Comparison of ENCODE assay signal across 8 cellular contexts in the genomic region with DNA sequence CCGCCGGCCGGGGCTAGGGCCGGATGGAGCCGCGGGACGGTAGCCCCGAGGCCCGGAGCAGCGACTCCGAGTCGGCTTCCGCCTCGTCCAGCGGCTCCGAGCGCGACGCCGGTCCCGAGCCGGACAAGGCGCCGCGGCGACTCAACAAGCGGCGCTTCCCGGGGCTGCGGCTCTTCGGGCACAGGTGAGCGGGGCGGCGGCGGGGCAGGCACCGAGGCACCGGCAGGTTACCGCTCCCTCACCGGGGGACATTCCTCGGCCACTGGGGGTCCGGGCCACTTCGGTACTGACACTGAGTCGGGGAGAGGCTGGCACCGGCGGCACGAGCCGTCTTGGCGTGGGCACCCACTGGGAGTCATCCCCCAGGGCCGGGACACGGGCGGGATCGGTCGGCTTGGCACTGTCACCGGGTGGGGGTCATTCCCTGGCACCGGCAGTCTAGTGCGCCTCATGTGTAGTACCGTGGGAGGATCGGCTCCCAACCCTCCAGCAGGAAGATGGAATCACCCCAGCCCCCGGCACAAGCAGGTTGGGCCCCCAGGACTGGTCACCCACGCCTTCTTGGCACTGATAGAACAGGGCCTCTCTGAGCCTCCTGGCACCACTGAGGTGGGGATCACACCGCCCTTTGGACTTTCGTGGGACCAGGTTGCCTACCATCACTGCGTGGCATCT. TPM values are rescaled to one million over a fixed set of nuclear protein-coding genes. Genes with fewer than 3 reads are reported as not detected.
DNase-seq lines count a peak whose midpoint lies in the region; ATAC-seq and TF ChIP-seq lines count a peak whose summit lies in the region.

No MANE protein-coding gene starts in this region.

- H3K27me3 Mint-ChIP-seq in Caco-2 (ENCODE audit: insufficient read depth, unreplicated experiment) = no peaks in the 10 kb centered on the region
- no peaks in the 10 kb centered on the region for H3K27me3 Mint-ChIP-seq in activated naive CD4-positive, alpha-beta T cell treated with anti-CD3 and anti-CD28 coated beads for 36 hours (ENCODE audit: low read depth)

- peaks cover 6% of the 10 kb centered on the region for H3K36me3 Mint-ChIP-seq in Caco-2 (ENCODE audit: insufficient read depth, unreplicated experiment)
- peaks cover 7% of the 10 kb centered on the region for H3K36me3 Mint-ChIP-seq in activated naive CD4-positive, alpha-beta T cell treated with anti-CD3 and anti-CD28 coated beads for 36 hours (ENCODE audit: low read depth)

- H4K20me1 ChIP-seq in hepatocyte (ENCODE audit: insufficient read depth, poor library complexity, severe bottlenecking) (peaks cover 5% of the 10 kb centered on the region), smooth muscle cell (ENCODE audit: low read depth) (peaks cover 43% of the 10 kb centered on the region)

- H3K36me3 ChIP-seq in Caco-2 (ENCODE audit: control insufficient read depth, insufficient read depth, low read length) (peaks cover 2% of the 10 kb centered on the region; the same call in 1 of the 2 replicates), hepatocyte (replicated peaks; ENCODE audit: insufficient read depth, low read depth) (no peaks in the 10 kb centered on the region), smooth muscle cell (ENCODE audit: low read depth) (no peaks in the 10 kb centered on the region)

- H3K4me1 ChIP-seq in Caco-2 (peaks cover 11% of the 10 kb centered on the region; the same call in 1 of the 2 replicates), hepatocyte (ENCODE audit: insufficient read depth) (peaks cover 20% of the 10 kb centered on the region), smooth muscle cell (ENCODE audit: low read depth) (peaks cover 9% of the 10 kb centered on the region)

- H3K4me2 ChIP-seq in hepatocyte (peak overlapping the region; percentile 96), smooth muscle cell (peak overlapping the region; percentile 96)

- no peaks in the 10 kb centered on the region for H3K9me3 ChIP-seq in Caco-2
- H3K9me3 ChIP-seq in hepatocyte (ENCODE audit: low read depth) = no peaks in the 10 kb centered on the region
- no peaks in the 10 kb centered on the region for H3K9me3 ChIP-seq in smooth muscle cell (replicated peaks; ENCODE audit: low read depth)

- no peaks in the 10 kb centered on the region for H3K27me3 ChIP-seq in Caco-2 (replicated peaks; ENCODE audit: control insufficient read depth, insufficient read depth, low read length)
- no peaks in the 10 kb centered on the region for H3K27me3 ChIP-seq in hepatocyte
- H3K27me3 ChIP-seq in smooth muscle cell (ENCODE audit: low read depth) = no peaks in the 10 kb centered on the region

- WGBS in hepatocyte (ENCODE audit: low lambda C conversion rate, missing lambda C conversion rate) = 24% methylated on average over 54 of the region's 63 CpGs
- WGBS in smooth muscle cell (ENCODE audit: low lambda C conversion rate) = 21% methylated on average over 61 of the region's 63 CpGs

- intact Hi-C loops in Caco-2 (cut with micrococcal nuclease; ENCODE audit: unreplicated experiment) = no loop called here
- intact Hi-C loops in activated naive CD4-positive, alpha-beta T cell treated with anti-CD3 and anti-CD28 coated beads for 36 hours (cut with micrococcal nuclease) = loop anchor here (1.0 to 2.0 kb wide), 7 partner anchors 13 to 353 kb away; a partner anchor contains a TSS

- peak overlapping the region; percentile 71 for H3K9ac ChIP-seq in smooth muscle cell (ENCODE audit: low read depth)

- H3K9me3 Mint-ChIP-seq in Caco-2 (ENCODE audit: unreplicated experiment) = no peaks in the 10 kb centered on the region
- H3K9me3 Mint-ChIP-seq in activated naive CD4-positive, alpha-beta T cell treated with anti-CD3 and anti-CD28 coated beads for 36 hours = no peaks in the 10 kb centered on the region

- H3K27ac Mint-ChIP-seq in Caco-2 (ENCODE audit: unreplicated experiment) = peak overlapping the region; percentile 36
- H3K27ac Mint-ChIP-seq in activated naive CD4-positive, alpha-beta T cell treated with anti-CD3 and anti-CD28 coated beads for 36 hours = peak overlapping the region; percentile 92

- H3K4me3 Mint-ChIP-seq in Caco-2 (ENCODE audit: unreplicated experiment) = peak overlapping the region; percentile 75
- H3K4me3 Mint-ChIP-seq in activated naive CD4-positive, alpha-beta T cell treated with anti-CD3 and anti-CD28 coated beads for 36 hours = peak overlapping the region; percentile 84

- DNase-seq in Caco-2 (no peak), hepatocyte (ENCODE audit: low spot score) (no peak), smooth muscle cell (lab: John Stamatoyannopoulos, UW; ENCODE audit: unreplicated experiment) (no peak), NCI-H2107 treated with DMSO at 0.1 percent for 48 hours (lab: John Stamatoyannopoulos, UW; ENCODE audit: unreplicated experiment) (no peak), AG08396 (ENCODE audit: low spot score) (no peak), NCI-H1092 (lab: John Stamatoyannopoulos, UW) (no peak)
- no peak for DNase-seq in activated naive CD4-positive, alpha-beta T cell treated with anti-CD3 and anti-CD28 coated beads for 36 hours

- peaks cover 15% of the 10 kb centered on the region for H3K4me1 Mint-ChIP-seq in Caco-2 (ENCODE audit: low read depth, unreplicated experiment)
- peaks cover 78% of the 10 kb centered on the region for H3K4me1 Mint-ChIP-seq in activated naive CD4-positive, alpha-beta T cell treated with anti-CD3 and anti-CD28 coated beads for 36 hours (ENCODE audit: low read depth)

- peak; percentile 2 for ATAC-seq in HG03159 (IDR thresholded peaks at IDR 0.05; ENCODE audit: unreplicated experiment)

- TF ChIP-seq CTCF in Caco-2 (IDR thresholded peaks at IDR 0.05; ENCODE audit: insufficient read depth in 1 of 2, low read depth in 1 of 2, low read length in 1 of 2, severe bottlenecking in 1 of 2, unreplicated experiment in 1 of 2) = no peak
- TF ChIP-seq CTCF in hepatocyte (IDR thresholded peaks at IDR 0.05; ENCODE audit: poor library complexity) = no peak
- no peak for TF ChIP-seq CTCF in smooth muscle cell (IDR thresholded peaks at IDR 0.05; ENCODE audit: borderline replicate concordance, insufficient read depth, poor library complexity, severe bottlenecking)

- peaks cover 49% of the 10 kb centered on the region for H3K79me2 ChIP-seq in hepatocyte
- peaks cover 47% of the 10 kb centered on the region for H3K79me2 ChIP-seq in smooth muscle cell (ENCODE audit: low read depth)

- POLR2A ChIA-PET in Caco-2 (lab: Charles Lee) = interaction anchor here (1.1 kb wide), 1 partner anchor 104 kb away, joined by 7 read pairs; no protein-coding TSS in a partner anchor

- H3K27ac ChIP-seq in hepatocyte (peak overlapping the region; percentile 27), smooth muscle cell (ENCODE audit: low read depth) (no peak overlapping the region)

- no peaks in the 10 kb centered on the region for H3F3A ChIP-seq in smooth muscle cell (ENCODE audit: low read depth)

- H2AFZ ChIP-seq in hepatocyte = peak overlapping the region; percentile 56
- no peak overlapping the region for H2AFZ ChIP-seq in smooth muscle cell (ENCODE audit: low read depth)

- CTCF ChIA-PET in Caco-2 (lab: Charles Lee) = interaction anchor here (0.7 to 1.5 kb wide), 4 partner anchors 10 to 200 kb away, joined by 3 to 4 read pairs (median 4); a partner anchor contains a TSS
- CTCF ChIA-PET in activated naive CD4-positive, alpha-beta T cell treated with anti-CD3 and anti-CD28 coated beads for 36 hours (lab: Charles Lee) = interaction anchor here (1.0 to 14.1 kb wide), 5 partner anchors 16 to 107 kb away, joined by 4 to 368 read pairs (median 50); no protein-coding TSS in a partner anchor

- H3K4me3 ChIP-seq in Caco-2 (ENCODE audit: low read depth, low read length) (peak overlapping the region; percentile 99), hepatocyte (peak overlapping the region; percentile 93), smooth muscle cell (peak overlapping the region; percentile 86)

- BruUV-seq in Caco-2 (replicated peaks; lab: Mats Ljungman, UMichigan) = no TSS peak

- H3K9me2 ChIP-seq in hepatocyte (replicated peaks; ENCODE audit: insufficient read depth) = no peaks in the 10 kb centered on the region

RNA-seq across cellular contexts. Expression of a gene that starts 0.5 kb away (rescaled TPM):
- 59.3 and 59.5 TPM in 2 replicates for total RNA-seq in Caco-2 (2022)
- 10 to 100 TPM; 82.9 to 89.2 TPM for total RNA-seq in activated naive CD4-positive, alpha-beta T cell treated with anti-CD3 and anti-CD28 coated beads for 36 hours
- 26.6 and 28.2 TPM in 2 replicates for total RNA-seq in hepatocyte
- polyA plus RNA-seq in hepatocyte = 42.9 and 52.4 TPM in 2 replicates
- total RNA-seq in smooth muscle cell = 32.2 and 42.1 TPM in 2 replicates
- polyA plus RNA-seq in smooth muscle cell = 30.7 and 52.0 TPM in 2 replicates

RNA-seq across cellular contexts. Expression of a gene that starts 33.7 kb away (rescaled TPM):
- total RNA-seq in Caco-2 (2022) (601 and 699 TPM in 2 replicates), hepatocyte (515 and 562 TPM in 2 replicates), smooth muscle cell (403 and 490 TPM in 2 replicates)
- 1 to 10 TPM; 2.9 to 4.6 TPM for total RNA-seq in activated naive CD4-positive, alpha-beta T cell treated with anti-CD3 and anti-CD28 coated beads for 36 hours
- polyA plus RNA-seq in hepatocyte (1,225 and 1,549 TPM in 2 replicates), smooth muscle cell (667 and 755 TPM in 2 replicates)

RNA-seq across cellular contexts. Expression of a gene that starts 43.8 kb away (rescaled TPM):
- total RNA-seq in Caco-2 (2022) (0.27 and 0.28 TPM in 2 replicates), hepatocyte (0.30 and 0.84 TPM in 2 replicates), smooth muscle cell (4.7 and 5.6 TPM in 2 replicates)
- not detected for total RNA-seq in activated naive CD4-positive, alpha-beta T cell treated with anti-CD3 and anti-CD28 coated beads for 36 hours
- polyA plus RNA-seq in hepatocyte (0.30 TPM in 1 of 2 replicates, not detected in the other), smooth muscle cell (11.1 and 20.0 TPM in 2 replicates)

Comparison
In these comparisons a context has a peak if more than half of its experiments do, and no peak if none do; other contexts are left out.
1. RNA of a gene that starts 33.7 kb away (total RNA-seq): 601 to 699 TPM in Caco-2, 515 to 562 TPM in hepatocyte and 403 to 490 TPM in smooth muscle cell; 2.9 to 4.6 TPM in activated naive CD4-positive, alpha-beta T cell treated with anti-CD3 and anti-CD28 coated beads for 36 hours; every median in the first group is over 10 times any median in the second.
2. Peak in every context shown above with its lines, with median percentiles within 50 percentile points of each other: H3K4me3 ChIP-seq.